Comparison of ENCODE assay signal across 1 cellular context in the genomic region with DNA sequence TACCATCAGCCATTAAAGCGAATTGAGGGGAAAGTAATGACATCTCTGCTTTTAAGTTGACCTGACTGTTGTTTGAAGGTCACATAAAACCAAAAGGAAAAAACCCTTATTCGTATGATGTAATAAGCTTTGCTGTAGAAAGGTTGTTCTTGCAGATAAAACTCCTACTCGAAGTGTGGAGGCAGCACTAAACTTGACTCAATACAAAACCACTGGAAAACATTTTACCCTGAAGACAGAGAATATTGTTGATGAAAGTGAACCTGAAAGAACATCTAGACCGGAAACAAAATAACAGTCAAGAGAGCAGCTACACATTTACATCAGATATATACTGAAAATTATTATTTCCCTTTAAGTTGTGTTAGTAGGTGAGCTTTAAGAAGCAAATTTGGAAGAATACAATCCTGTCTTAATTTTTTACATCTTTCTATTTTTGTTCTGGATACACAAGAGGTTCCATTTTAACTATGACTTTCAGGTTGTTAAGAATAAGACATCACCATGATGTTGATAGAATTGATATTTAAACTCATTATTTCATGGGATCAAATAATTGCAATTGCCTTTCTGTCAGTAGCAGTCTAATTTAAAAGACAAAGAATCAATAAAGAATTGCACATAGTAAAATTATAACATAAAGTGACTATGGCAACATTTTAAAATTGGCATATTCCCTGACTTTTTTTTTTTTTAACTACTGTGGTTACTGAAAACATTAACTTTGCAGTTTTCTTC.
TF ChIP-seq lines count a peak whose summit lies in the region.

No MANE protein-coding gene starts in this region.

TF ChIP-seq in HepG2, 621 proteins besides CTCF, POLR2A, EP300 and RAD21:
- TF ChIP-seq, protein P1, sequence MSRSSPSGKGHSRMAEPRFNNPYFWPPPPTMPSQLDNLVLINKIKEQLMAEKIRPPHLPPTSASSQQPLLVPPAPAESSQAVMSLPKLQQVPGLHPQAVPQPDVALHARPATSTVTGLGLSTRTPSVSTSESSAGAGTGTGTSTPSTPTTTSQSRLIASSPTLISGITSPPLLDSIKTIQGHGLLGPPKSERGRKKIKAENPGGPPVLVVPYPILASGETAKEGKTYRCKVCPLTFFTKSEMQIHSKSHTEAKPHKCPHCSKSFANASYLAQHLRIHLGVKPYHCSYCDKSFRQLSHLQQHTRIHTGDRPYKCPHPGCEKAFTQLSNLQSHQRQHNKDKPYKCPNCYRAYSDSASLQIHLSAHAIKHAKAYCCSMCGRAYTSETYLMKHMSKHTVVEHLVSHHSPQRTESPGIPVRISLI (CRISPR knock-in tag; IDR thresholded peaks at IDR 0.05; ENCODE audit: borderline replicate concordance): no peak
- TF ChIP-seq NFKB2 (CRISPR knock-in tag; IDR thresholded peaks at IDR 0.05; ENCODE audit: borderline replicate concordance): no peak
- TF ChIP-seq, protein P2, sequence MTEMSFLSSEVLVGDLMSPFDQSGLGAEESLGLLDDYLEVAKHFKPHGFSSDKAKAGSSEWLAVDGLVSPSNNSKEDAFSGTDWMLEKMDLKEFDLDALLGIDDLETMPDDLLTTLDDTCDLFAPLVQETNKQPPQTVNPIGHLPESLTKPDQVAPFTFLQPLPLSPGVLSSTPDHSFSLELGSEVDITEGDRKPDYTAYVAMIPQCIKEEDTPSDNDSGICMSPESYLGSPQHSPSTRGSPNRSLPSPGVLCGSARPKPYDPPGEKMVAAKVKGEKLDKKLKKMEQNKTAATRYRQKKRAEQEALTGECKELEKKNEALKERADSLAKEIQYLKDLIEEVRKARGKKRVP (CRISPR knock-in tag; IDR thresholded peaks at IDR 0.05): no peak
- TF ChIP-seq, protein P3, sequence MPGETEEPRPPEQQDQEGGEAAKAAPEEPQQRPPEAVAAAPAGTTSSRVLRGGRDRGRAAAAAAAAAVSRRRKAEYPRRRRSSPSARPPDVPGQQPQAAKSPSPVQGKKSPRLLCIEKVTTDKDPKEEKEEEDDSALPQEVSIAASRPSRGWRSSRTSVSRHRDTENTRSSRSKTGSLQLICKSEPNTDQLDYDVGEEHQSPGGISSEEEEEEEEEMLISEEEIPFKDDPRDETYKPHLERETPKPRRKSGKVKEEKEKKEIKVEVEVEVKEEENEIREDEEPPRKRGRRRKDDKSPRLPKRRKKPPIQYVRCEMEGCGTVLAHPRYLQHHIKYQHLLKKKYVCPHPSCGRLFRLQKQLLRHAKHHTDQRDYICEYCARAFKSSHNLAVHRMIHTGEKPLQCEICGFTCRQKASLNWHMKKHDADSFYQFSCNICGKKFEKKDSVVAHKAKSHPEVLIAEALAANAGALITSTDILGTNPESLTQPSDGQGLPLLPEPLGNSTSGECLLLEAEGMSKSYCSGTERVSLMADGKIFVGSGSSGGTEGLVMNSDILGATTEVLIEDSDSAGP (CRISPR knock-in tag; IDR thresholded peaks at IDR 0.05; ENCODE audit: borderline replicate concordance): no peak
- no peak for TF ChIP-seq ZNF652 (CRISPR knock-in tag; IDR thresholded peaks at IDR 0.05; ENCODE audit: borderline replicate concordance, low read depth)
- TF ChIP-seq, protein P4, sequence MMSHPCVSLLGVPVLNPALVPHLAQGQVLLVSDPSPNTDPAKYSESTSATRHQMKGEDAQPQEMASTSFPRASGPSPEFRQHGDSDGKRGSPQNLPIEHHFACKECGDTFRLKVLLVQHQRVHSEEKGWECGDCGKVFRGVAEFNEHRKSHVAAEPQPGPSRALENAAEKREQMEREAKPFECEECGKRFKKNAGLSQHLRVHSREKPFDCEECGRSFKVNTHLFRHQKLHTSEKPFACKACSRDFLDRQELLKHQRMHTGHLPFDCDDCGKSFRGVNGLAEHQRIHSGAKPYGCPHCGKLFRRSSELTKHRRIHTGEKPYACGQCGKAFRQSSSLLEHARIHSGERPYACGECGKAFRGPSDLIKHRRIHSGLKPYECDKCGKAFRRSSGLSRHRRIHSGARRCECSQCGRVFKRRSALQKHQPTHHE (CRISPR knock-in tag; IDR thresholded peaks at IDR 0.05; ENCODE audit: borderline replicate concordance): no peak
- no peak for TF ChIP-seq TCF7L2 (IDR thresholded peaks at IDR 0.05; ENCODE audit: low read depth, low read length)
- TF ChIP-seq, protein P5, sequence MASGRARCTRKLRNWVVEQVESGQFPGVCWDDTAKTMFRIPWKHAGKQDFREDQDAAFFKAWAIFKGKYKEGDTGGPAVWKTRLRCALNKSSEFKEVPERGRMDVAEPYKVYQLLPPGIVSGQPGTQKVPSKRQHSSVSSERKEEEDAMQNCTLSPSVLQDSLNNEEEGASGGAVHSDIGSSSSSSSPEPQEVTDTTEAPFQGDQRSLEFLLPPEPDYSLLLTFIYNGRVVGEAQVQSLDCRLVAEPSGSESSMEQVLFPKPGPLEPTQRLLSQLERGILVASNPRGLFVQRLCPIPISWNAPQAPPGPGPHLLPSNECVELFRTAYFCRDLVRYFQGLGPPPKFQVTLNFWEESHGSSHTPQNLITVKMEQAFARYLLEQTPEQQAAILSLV (CRISPR knock-in tag; IDR thresholded peaks at IDR 0.05; ENCODE audit: borderline replicate concordance): no peak
